ENCODE assay signal across 24 cellular contexts in the genomic region with DNA sequence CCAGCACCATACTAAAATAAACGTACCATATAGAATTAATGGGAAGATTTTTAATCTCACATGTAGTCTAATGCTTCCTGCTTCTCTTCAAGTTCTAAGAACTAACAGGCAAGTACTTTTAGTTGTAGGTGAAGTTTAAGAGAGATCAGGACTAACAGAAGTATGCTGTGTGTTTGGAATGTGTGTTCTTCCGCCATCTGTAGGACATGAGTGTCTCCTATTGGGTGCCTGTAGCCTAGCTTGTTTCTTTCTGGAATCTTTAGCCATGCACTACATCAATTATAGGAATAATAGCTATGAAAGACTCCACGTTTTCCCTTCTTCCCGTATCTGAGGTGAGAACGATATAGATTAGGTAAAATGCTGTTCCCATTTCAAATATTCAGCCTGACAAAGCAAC.
DNase-seq lines count a peak whose midpoint lies in the region; ATAC-seq and TF ChIP-seq lines count a peak whose summit lies in the region.
"Had no signal": no experiment of that assay in that cellular context is flagged by ENCODE, and none has a peak within 500 bp of the region (broad histone marks: within the 10 kb centered on the region; RNA-seq: fewer than 3 reads in every experiment).

No MANE protein-coding gene starts in this region.

- H3K23me2 ChIP-seq in H9 (ENCODE audit: insufficient read length, low read depth, low read length, poor library complexity, severe bottlenecking): no peaks in the 10 kb centered on the region

- H2BK120ac ChIP-seq in H9 (ENCODE audit: low read depth, low read length, poor library complexity, severe bottlenecking): no peak overlapping the region

- no peak overlapping the region for H3K4me3 Mint-ChIP-seq in Caco-2 (ENCODE audit: unreplicated experiment)
- no peak overlapping the region for H3K4me3 Mint-ChIP-seq in H9
- no peak overlapping the region for H3K4me3 Mint-ChIP-seq in stimulated activated effector memory CD8-positive, alpha-beta T cell treated with anti-CD3 and anti-CD28 coated beads, Interleukin-12 subunit alpha, Interleukin-12 subunit beta, amount 100 ng/mL, for 72 hours
- H3K4me3 Mint-ChIP-seq: brain; natural killer cell treated with Interleukin-12 subunit alpha and Interleukin-12 subunit beta and Interleukin-15 and Interleukin-18, amount 100 ng/mL, for 72 hours had no signal

- no peak overlapping the region for H2BK5ac ChIP-seq in H9 (ENCODE audit: insufficient read length, low read length)

- H3K27ac Mint-ChIP-seq in Caco-2 (ENCODE audit: unreplicated experiment) (no peak overlapping the region), H9 (no peak overlapping the region)
- no peak overlapping the region for H3K27ac Mint-ChIP-seq in stimulated activated effector memory CD8-positive, alpha-beta T cell treated with anti-CD3 and anti-CD28 coated beads, Interleukin-12 subunit alpha, Interleukin-12 subunit beta, amount 100 ng/mL, for 72 hours
- H3K27ac Mint-ChIP-seq: brain had no signal

- no peak overlapping the region for H3K4ac ChIP-seq in H9 (ENCODE audit: low read depth, low read length)

- H3K56ac ChIP-seq in H9 (ENCODE audit: insufficient read length, low read depth, low read length): no peak overlapping the region

- no peaks in the 10 kb centered on the region for H3K36me3 ChIP-seq in Caco-2 (ENCODE audit: control insufficient read depth, insufficient read depth, low read length)
- H3K36me3 ChIP-seq: adrenal gland, lower lobe of right lung, stomach, thyroid gland had no signal

- H3K79me1 ChIP-seq in H9 (ENCODE audit: insufficient read depth, low read depth, low read length, poor library complexity, severe bottlenecking): no peaks in the 10 kb centered on the region

- H2AFZ ChIP-seq in H9 (ENCODE audit: low read length): no peak overlapping the region
- H2AFZ ChIP-seq: GM23248 had no signal

- no peaks in the 10 kb centered on the region for H3K79me2 ChIP-seq in H9 (ENCODE audit: insufficient read depth, low read length)

- peak in 1 of 2 experiments; percentile 25 for DNase-seq in Caco-2
- DNase-seq in H9: no peak
- DNase-seq in epithelial cell of proximal tubule (ENCODE audit: low read depth): no peak
- no peak for DNase-seq in hypothalamus (lab: John Stamatoyannopoulos, UW)
- DNase-seq in stimulated activated effector memory CD8-positive, alpha-beta T cell treated with anti-CD3 and anti-CD28 coated beads, Interleukin-12 subunit alpha, Interleukin-12 subunit beta, amount 100 ng/mL, for 72 hours (ENCODE audit: low spot score in 2 of 2): no peak
- no peak for DNase-seq in stimulated activated CD4-positive, alpha-beta T cell treated with anti-CD3 and anti-CD28 coated beads, Interleukin-2, amount 100 ng/mL, for 24 hours
- no peak for DNase-seq in activated T-cell treated with anti-CD3 and anti-CD28 coated beads, Interleukin-2, amount 50 U/mL, for 1 hour
- DNase-seq: activated CD4-positive, alpha-beta T cell treated with anti-CD3 and anti-CD28 coated beads for 1 hour; activated effector memory CD4-positive, alpha-beta T cell treated with anti-CD3 and anti-CD28 coated beads, Interleukin-2, amount 50 U/mL, for 16 hours; adrenal gland; CD4-positive, CD25-positive, alpha-beta regulatory T cell; EL; glutamatergic neuron; GM23248; kidney glomerular epithelial cell; lower lobe of right lung; mucosa of descending colon; NCI-H1417; stimulated activated CD8-positive, alpha-beta memory T cell treated with anti-CD3 and anti-CD28 coated beads, Interleukin-4, amount 100 ng/mL, for 48 hours; stomach; thyroid gland had no signal

- no peaks in the 10 kb centered on the region for H3K27me3 ChIP-seq in Caco-2 (replicated peaks; ENCODE audit: control insufficient read depth, insufficient read depth, low read length)
- no peaks in the 10 kb centered on the region for H3K27me3 ChIP-seq in H9 (ENCODE audit: insufficient read depth, low read length)
- H3K27me3 ChIP-seq: adrenal gland, stomach, thyroid gland had no signal

- no CpG with 5 or more reads among the region's 5 CpGs for WGBS in H9 (ENCODE audit: extremely low coverage, insufficient read length, low lambda C conversion rate)

- TF ChIP-seq CTCF in Caco-2 (IDR thresholded peaks at IDR 0.05; ENCODE audit: insufficient read depth in 1 of 2, low read depth in 1 of 2, low read length in 1 of 2, severe bottlenecking in 1 of 2, unreplicated experiment in 1 of 2) (peak; percentile 17 to 56), H9 (conservative IDR thresholded peaks at IDR 0.05) (peak; percentile 13; the same call in 1 of the 3 replicates), epithelial cell of proximal tubule (conservative IDR thresholded peaks at IDR 0.05; ENCODE audit: low read depth, low read length) (peak; percentile 3)

- H3K27me3 Mint-ChIP-seq in Caco-2 (ENCODE audit: insufficient read depth, unreplicated experiment) (no peaks in the 10 kb centered on the region), H9 (ENCODE audit: low read depth) (no peaks in the 10 kb centered on the region)
- H3K27me3 Mint-ChIP-seq: brain had no signal

- H3K4me2 ChIP-seq in H9 (ENCODE audit: insufficient read depth, insufficient read length, low read length): no peak overlapping the region

- no peak overlapping the region for H2BK15ac ChIP-seq in H9 (ENCODE audit: low read depth, low read length)

- H2BK20ac ChIP-seq in H9 (ENCODE audit: low read depth, low read length, poor library complexity, severe bottlenecking): no peak overlapping the region

- no TSS peak for BruUV-seq in Caco-2 (replicated peaks; lab: Mats Ljungman, UMichigan)

- H3K18ac ChIP-seq in H9 (ENCODE audit: insufficient read length, low read depth, low read length): no peak overlapping the region

- H4K91ac ChIP-seq in H9 (ENCODE audit: insufficient read length, low read depth, low read length): no peak overlapping the region

- no peaks in the 10 kb centered on the region for H3K4me1 ChIP-seq in Caco-2
- H3K4me1 ChIP-seq in H9 (ENCODE audit: insufficient read depth, low read length): no peaks in the 10 kb centered on the region
- H3K4me1 ChIP-seq: adrenal gland, lower lobe of right lung, stomach, thyroid gland had no signal

- no peak overlapping the region for H2AK5ac ChIP-seq in H9 (ENCODE audit: insufficient read length, low read length)

- H3K36me3 Mint-ChIP-seq in Caco-2 (ENCODE audit: insufficient read depth, unreplicated experiment) (no peaks in the 10 kb centered on the region), H9 (ENCODE audit: insufficient read depth in 1 of 3, low read depth in 3 of 3) (no peaks in the 10 kb centered on the region)
- no peaks in the 10 kb centered on the region for H3K36me3 Mint-ChIP-seq in stimulated activated effector memory CD8-positive, alpha-beta T cell treated with anti-CD3 and anti-CD28 coated beads, Interleukin-12 subunit alpha, Interleukin-12 subunit beta, amount 100 ng/mL, for 72 hours
- H3K36me3 Mint-ChIP-seq: brain; CD4-positive, CD25-positive, alpha-beta regulatory T cell had no signal

- H3K9me3 Mint-ChIP-seq in Caco-2 (ENCODE audit: unreplicated experiment) (no peaks in the 10 kb centered on the region), H9 (peaks cover 0 to 4% of the 10 kb centered on the region in 2 experiments; a peak in 1 of 5 replicates)
- no peaks in the 10 kb centered on the region for H3K9me3 Mint-ChIP-seq in stimulated activated effector memory CD8-positive, alpha-beta T cell treated with anti-CD3 and anti-CD28 coated beads, Interleukin-12 subunit alpha, Interleukin-12 subunit beta, amount 100 ng/mL, for 72 hours

- no peak overlapping the region for H3K23ac ChIP-seq in H9 (ENCODE audit: insufficient read length, low read depth, low read length)

- no peak overlapping the region for H4K8ac ChIP-seq in H9 (replicated peaks; ENCODE audit: insufficient read length, low read depth, low read length)

- H3K14ac ChIP-seq in H9 (ENCODE audit: insufficient read depth, low read length): no peak overlapping the region

- H2BK12ac ChIP-seq in H9 (ENCODE audit: insufficient read length, low read depth, low read length): no peak overlapping the region

- peak; percentile 50; the same call in 1 of the 3 replicates for ATAC-seq in SK-N-SH treated with all-trans-retinoic acid at 6 μM for 48 hours
- ATAC-seq in stimulated activated effector memory CD8-positive, alpha-beta T cell treated with anti-CD3 and anti-CD28 coated beads, Interleukin-12 subunit alpha, Interleukin-12 subunit beta, amount 100 ng/mL, for 72 hours: no peak
- ATAC-seq: lower lobe of right lung; mucosa of descending colon; natural killer cell treated with Interleukin-12 subunit alpha and Interleukin-12 subunit beta and Interleukin-15 and Interleukin-18, amount 100 ng/mL, for 72 hours had no signal

- CTCF ChIA-PET in Caco-2 (lab: Charles Lee): interaction anchor here (0.9 to 1.1 kb wide), 3 partner anchors 28 to 267 kb away, joined by 3 to 6 read pairs (median 4); no protein-coding TSS in a partner anchor

- intact Hi-C loops in Caco-2 (cut with micrococcal nuclease; ENCODE audit: unreplicated experiment): loop anchor here (1.0 to 2.0 kb wide), 2 partner anchors 147 to 176 kb away; no protein-coding TSS in a partner anchor

- no peak overlapping the region for H4K5ac ChIP-seq in H9 (ENCODE audit: insufficient read length, low read depth, low read length)

- no peak overlapping the region for H3K9ac ChIP-seq in H9 (ENCODE audit: extremely low read depth, insufficient read length, low read length)
- H3K9ac ChIP-seq: GM23248 had no signal

- H3K4me1 Mint-ChIP-seq in Caco-2 (ENCODE audit: low read depth, unreplicated experiment): no peaks in the 10 kb centered on the region
- H3K4me1 Mint-ChIP-seq in H9: no peaks in the 10 kb centered on the region
- H3K4me1 Mint-ChIP-seq in stimulated activated effector memory CD8-positive, alpha-beta T cell treated with anti-CD3 and anti-CD28 coated beads, Interleukin-12 subunit alpha, Interleukin-12 subunit beta, amount 100 ng/mL, for 72 hours: peaks cover 24% of the 10 kb centered on the region
- H3K4me1 Mint-ChIP-seq: brain had no signal

- H3K9me3 ChIP-seq in Caco-2 (no peaks in the 10 kb centered on the region), H9 (ENCODE audit: control insufficient read depth, low read depth, low read length) (no peaks in the 10 kb centered on the region)
- H3K9me3 ChIP-seq: adrenal gland, lower lobe of right lung, mucosa of descending colon, stomach, thyroid gland had no signal

- H3T11ph ChIP-seq in H9 (ENCODE audit: low read length): no peak overlapping the region

- H4K20me1 ChIP-seq in H9 (ENCODE audit: control insufficient read depth, insufficient read depth, insufficient read length): no peaks in the 10 kb centered on the region

- H3K27ac ChIP-seq in H9 (ENCODE audit: insufficient read length, low read depth, low read length): no peak overlapping the region
- H3K27ac ChIP-seq: adrenal gland, GM23248, lower lobe of right lung, stomach, thyroid gland had no signal

- H3K4me3 ChIP-seq in Caco-2 (ENCODE audit: low read depth, low read length) (no peak overlapping the region), epithelial cell of proximal tubule (ENCODE audit: low read depth, low read length) (no peak overlapping the region)
- H3K4me3 ChIP-seq: adrenal gland, GM23248, lower lobe of right lung, mucosa of descending colon, stomach, thyroid gland had no signal

- POLR2A ChIA-PET in Caco-2 (lab: Charles Lee): no interaction called here

TF ChIP-seq in SK-N-SH treated with all-trans-retinoic acid at 6 μM for 48 hours, 23 proteins besides CTCF, POLR2A, EP300 and RAD21 (continues in another document):
- TF ChIP-seq ESRRG (CRISPR knock-in tag; IDR thresholded peaks at IDR 0.05): no peak
- no peak for TF ChIP-seq GLIS3 (CRISPR knock-in tag; IDR thresholded peaks at IDR 0.05)
- no peak for TF ChIP-seq ZFP3 (CRISPR knock-in tag; IDR thresholded peaks at IDR 0.05)
